ENCODE assay signal across 8 cellular contexts in the genomic region with DNA sequence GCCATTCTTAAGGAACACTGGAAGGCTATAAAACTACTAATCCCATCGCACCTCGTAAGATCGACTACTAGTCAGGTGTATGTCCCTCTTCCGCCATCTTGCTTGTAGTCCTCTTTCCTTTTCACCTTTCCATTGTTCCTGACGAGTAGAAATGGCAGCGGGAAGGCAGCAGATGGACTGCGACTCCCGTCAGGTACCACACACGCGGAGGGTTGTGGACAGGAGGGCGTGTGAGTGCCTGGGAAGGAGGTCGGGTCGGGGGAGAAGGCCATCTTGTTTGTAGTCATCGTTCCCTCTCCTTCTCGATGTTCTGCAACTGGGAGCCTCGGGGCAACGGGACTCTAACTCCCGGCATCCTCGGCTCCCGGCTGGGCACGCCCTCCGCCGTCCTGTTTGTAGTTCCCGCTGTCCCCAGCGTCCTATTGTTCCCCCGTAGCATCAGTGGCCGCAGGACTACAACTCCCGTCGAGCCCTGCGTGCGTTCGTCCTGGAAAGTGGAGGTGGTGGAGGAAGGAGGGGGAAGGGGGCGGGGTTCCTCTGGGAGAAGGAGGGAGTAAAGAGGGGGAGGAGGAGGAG. TPM values are rescaled to one million over a fixed set of nuclear protein-coding genes. Genes with fewer than 3 reads are reported as not detected.
DNase-seq lines count a peak whose midpoint lies in the region; ATAC-seq and TF ChIP-seq lines count a peak whose summit lies in the region.

No MANE protein-coding gene starts in this region.

- CTCF ChIA-PET in GM10248 (lab: Yijun Ruan, JAX), result no interaction called here

- H3K36me3 Mint-ChIP-seq in activated naive CD4-positive, alpha-beta T cell treated with anti-CD3 and anti-CD28 coated beads, Interleukin-2, amount 50 U/mL, for 72 hours, result peaks cover 0 to 5% of the 10 kb centered on the region in 2 donors

- H3K27ac ChIP-seq in substantia nigra (ENCODE audit: low read depth, low read length, poor library complexity, severe bottlenecking), result peak overlapping the region; percentile 99

- H3K9me3 Mint-ChIP-seq in activated naive CD4-positive, alpha-beta T cell treated with anti-CD3 and anti-CD28 coated beads, Interleukin-2, amount 50 U/mL, for 72 hours, result no peaks in the 10 kb centered on the region

- POLR2A ChIA-PET in GM10248 (lab: Yijun Ruan, JAX), result interaction anchor here (0.6 kb wide), 1 partner anchor 47 kb away, joined by 4 read pairs; no protein-coding TSS in a partner anchor

- peak; percentile 95 for DNase-seq in GM10248 (ENCODE audit: extremely low spot score)
- DNase-seq in NCI-H1105 (lab: John Stamatoyannopoulos, UW), result peak; percentile 98
- peak; percentile 92 to 95 for DNase-seq in activated naive CD4-positive, alpha-beta T cell treated with anti-CD3 and anti-CD28 coated beads, Interleukin-2, amount 50 U/mL, for 72 hours (ENCODE audit: low spot score in 2 of 2)
- peak; percentile 96 for DNase-seq in glomerular endothelial cell (ENCODE audit: extremely low read depth, low read depth, low spot score)
- peak; percentile 98 for DNase-seq in non-pigmented ciliary epithelial cell (ENCODE audit: low read depth)
- DNase-seq in substantia nigra (lab: John Stamatoyannopoulos, UW), result peak; percentile 85 to 100 (median 99)

- ATAC-seq in HG02678 (IDR thresholded peaks at IDR 0.05; ENCODE audit: unreplicated experiment) (peak; percentile 69), SK-N-SH treated with all-trans-retinoic acid at 6 μM for 48 hours (peak; percentile 80)
- peak; percentile 82 to 85 for ATAC-seq in activated naive CD4-positive, alpha-beta T cell treated with anti-CD3 and anti-CD28 coated beads, Interleukin-2, amount 50 U/mL, for 72 hours

- TF ChIP-seq CTCF in GM10248 (IDR thresholded peaks at IDR 0.05; ENCODE audit: control extremely low read depth, extremely low read depth, low read depth, missing control alignments), result no peak

- peak overlapping the region; percentile 97 to 100 for H3K27ac Mint-ChIP-seq in activated naive CD4-positive, alpha-beta T cell treated with anti-CD3 and anti-CD28 coated beads, Interleukin-2, amount 50 U/mL, for 72 hours

TF ChIP-seq in SK-N-SH treated with all-trans-retinoic acid at 6 μM for 48 hours, 23 proteins besides CTCF, POLR2A, EP300 and RAD21:
- TF ChIP-seq, protein P1, sequence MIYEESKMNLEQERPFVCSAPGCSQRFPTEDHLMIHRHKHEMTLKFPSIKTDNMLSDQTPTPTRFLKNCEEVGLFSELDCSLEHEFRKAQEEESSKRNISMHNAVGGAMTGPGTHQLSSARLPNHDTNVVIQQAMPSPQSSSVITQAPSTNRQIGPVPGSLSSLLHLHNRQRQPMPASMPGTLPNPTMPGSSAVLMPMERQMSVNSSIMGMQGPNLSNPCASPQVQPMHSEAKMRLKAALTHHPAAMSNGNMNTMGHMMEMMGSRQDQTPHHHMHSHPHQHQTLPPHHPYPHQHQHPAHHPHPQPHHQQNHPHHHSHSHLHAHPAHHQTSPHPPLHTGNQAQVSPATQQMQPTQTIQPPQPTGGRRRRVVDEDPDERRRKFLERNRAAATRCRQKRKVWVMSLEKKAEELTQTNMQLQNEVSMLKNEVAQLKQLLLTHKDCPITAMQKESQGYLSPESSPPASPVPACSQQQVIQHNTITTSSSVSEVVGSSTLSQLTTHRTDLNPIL (CRISPR knock-in tag; IDR thresholded peaks at IDR 0.05; ENCODE audit: low read depth), result no peak
- TF ChIP-seq, protein P2, sequence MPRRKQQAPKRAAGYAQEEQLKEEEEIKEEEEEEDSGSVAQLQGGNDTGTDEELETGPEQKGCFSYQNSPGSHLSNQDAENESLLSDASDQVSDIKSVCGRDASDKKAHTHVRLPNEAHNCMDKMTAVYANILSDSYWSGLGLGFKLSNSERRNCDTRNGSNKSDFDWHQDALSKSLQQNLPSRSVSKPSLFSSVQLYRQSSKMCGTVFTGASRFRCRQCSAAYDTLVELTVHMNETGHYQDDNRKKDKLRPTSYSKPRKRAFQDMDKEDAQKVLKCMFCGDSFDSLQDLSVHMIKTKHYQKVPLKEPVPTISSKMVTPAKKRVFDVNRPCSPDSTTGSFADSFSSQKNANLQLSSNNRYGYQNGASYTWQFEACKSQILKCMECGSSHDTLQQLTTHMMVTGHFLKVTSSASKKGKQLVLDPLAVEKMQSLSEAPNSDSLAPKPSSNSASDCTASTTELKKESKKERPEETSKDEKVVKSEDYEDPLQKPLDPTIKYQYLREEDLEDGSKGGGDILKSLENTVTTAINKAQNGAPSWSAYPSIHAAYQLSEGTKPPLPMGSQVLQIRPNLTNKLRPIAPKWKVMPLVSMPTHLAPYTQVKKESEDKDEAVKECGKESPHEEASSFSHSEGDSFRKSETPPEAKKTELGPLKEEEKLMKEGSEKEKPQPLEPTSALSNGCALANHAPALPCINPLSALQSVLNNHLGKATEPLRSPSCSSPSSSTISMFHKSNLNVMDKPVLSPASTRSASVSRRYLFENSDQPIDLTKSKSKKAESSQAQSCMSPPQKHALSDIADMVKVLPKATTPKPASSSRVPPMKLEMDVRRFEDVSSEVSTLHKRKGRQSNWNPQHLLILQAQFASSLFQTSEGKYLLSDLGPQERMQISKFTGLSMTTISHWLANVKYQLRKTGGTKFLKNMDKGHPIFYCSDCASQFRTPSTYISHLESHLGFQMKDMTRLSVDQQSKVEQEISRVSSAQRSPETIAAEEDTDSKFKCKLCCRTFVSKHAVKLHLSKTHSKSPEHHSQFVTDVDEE (CRISPR knock-in tag; IDR thresholded peaks at IDR 0.05), result peak; percentile 46; the same call in 1 of the 2 replicates

RNA-seq across cellular contexts. Expression of a gene that starts 0.3 kb away (rescaled TPM):
- 10 to 100 TPM; 24.4 to 36.4 TPM for total RNA-seq in activated naive CD4-positive, alpha-beta T cell treated with anti-CD3 and anti-CD28 coated beads, Interleukin-2, amount 50 U/mL, for 72 hours
- total RNA-seq in glomerular endothelial cell, result 29.5 and 29.9 TPM in 2 replicates

RNA-seq across cellular contexts. Expression of a gene that starts 25.8 kb away (rescaled TPM):
- 10 to 100 TPM in 1 of 2 donors, 1 to 10 TPM in 1; 7.3 to 17.1 TPM for total RNA-seq in activated naive CD4-positive, alpha-beta T cell treated with anti-CD3 and anti-CD28 coated beads, Interleukin-2, amount 50 U/mL, for 72 hours
- 40.0 and 47.3 TPM in 2 replicates for total RNA-seq in glomerular endothelial cell

RNA-seq across cellular contexts. Expression of a gene that starts 26.6 kb away (rescaled TPM):
- under 1 TPM; 0.29 to 0.96 TPM for total RNA-seq in activated naive CD4-positive, alpha-beta T cell treated with anti-CD3 and anti-CD28 coated beads, Interleukin-2, amount 50 U/mL, for 72 hours
- 0.19 and 0.53 TPM in 2 replicates for total RNA-seq in glomerular endothelial cell

RNA-seq across cellular contexts. Expression of a gene that starts 29.2 kb away (rescaled TPM):
- total RNA-seq in activated naive CD4-positive, alpha-beta T cell treated with anti-CD3 and anti-CD28 coated beads, Interleukin-2, amount 50 U/mL, for 72 hours, result 10 to 100 TPM; 27.3 to 45.9 TPM
- total RNA-seq in glomerular endothelial cell, result 44.5 and 54.5 TPM in 2 replicates

RNA-seq across cellular contexts. Expression of a gene that starts 34.5 kb away (rescaled TPM):
- 10 to 100 TPM; 24.5 to 34.1 TPM for total RNA-seq in activated naive CD4-positive, alpha-beta T cell treated with anti-CD3 and anti-CD28 coated beads, Interleukin-2, amount 50 U/mL, for 72 hours
- 12.5 and 24.6 TPM in 2 replicates for total RNA-seq in glomerular endothelial cell

Comparison
In these comparisons a context has a peak if more than half of its experiments do, and no peak if none do; other contexts are left out.
1. Peak in every context shown above with its lines: DNase-seq, ATAC-seq and H3K27ac ChIP-seq.